In genomic region chr21:34222031-34222335, GRCh38 we compare ENCODE assay signal across 20 cellular contexts.
DNase-seq lines count a peak whose midpoint lies in the region; ATAC-seq, FAIRE-seq and TF ChIP-seq lines count a peak whose summit lies in the region.
"Had no signal": no experiment of that assay in that cellular context is flagged by ENCODE, and none has a peak within 500 bp of the region (broad histone marks: within the 10 kb centered on the region; RNA-seq: fewer than 3 reads in every experiment).

No MANE protein-coding gene starts in this region.

- H3K4me2 ChIP-seq in HepG2 (ENCODE audit: low read depth, low read length) (peak overlapping the region; percentile 70), osteoblast (ENCODE audit: insufficient read depth, low read length) (peak overlapping the region; percentile 46)

- in situ Hi-C loops in HepG2 (cut with HindIII; ENCODE audit: extremely low pct_ligation_motif_present, low pct_unique_long_range_greater_than_20kb), result no loop called here

- 17% methylated on average over 12 of the region's 14 CpGs for WGBS in HepG2 (ENCODE audit: low lambda C conversion rate)
- WGBS in right lobe of liver (ENCODE audit: insufficient coverage, low coverage, low lambda C conversion rate, missing lambda C conversion rate), result 77% methylated on average over 8 of the region's 14 CpGs

- TF ChIP-seq CTCF in HepG2 (CRISPR knock-in tag; IDR thresholded peaks at IDR 0.05) (no peak), right lobe of liver (IDR thresholded peaks at IDR 0.05) (no peak), coronary artery (IDR thresholded peaks at IDR 0.05) (no peak), osteoblast (IDR thresholded peaks at IDR 0.05; ENCODE audit: extremely low read depth, low read depth, low read length) (no peak), tibial artery (IDR thresholded peaks at IDR 0.05) (no peak)

- intact Hi-C loops in HepG2 (cut with micrococcal nuclease; ENCODE audit: unreplicated experiment) (no loop called here), right lobe of liver (cut with DNase I) (no loop called here), tibial artery (cut with DNase I; ENCODE audit: low total_unique reads) (no loop called here)

- H3K36me3 ChIP-seq in HepG2 (replicated peaks in 1 of 2; ENCODE audit: control insufficient read depth in 1 of 2, insufficient read depth in 2 of 2, low read length in 2 of 2), result no peaks in the 10 kb centered on the region
- H3K36me3 ChIP-seq in right lobe of liver, result no peaks in the 10 kb centered on the region
- no peaks in the 10 kb centered on the region for H3K36me3 ChIP-seq in osteoblast (ENCODE audit: insufficient read depth, low read length)
- H3K36me3 ChIP-seq in tibial artery, result no peaks in the 10 kb centered on the region

- FAIRE-seq in HepG2 (lab: Jason Lieb, UNC), result no peak
- FAIRE-seq: GM12878, HTR-8/SVneo had no signal

- H2AFZ ChIP-seq in HepG2 (ENCODE audit: low read length) (no peak overlapping the region), osteoblast (ENCODE audit: low read length) (peak overlapping the region; percentile 44)

- no peak overlapping the region for H3K9ac ChIP-seq in HepG2 (ENCODE audit: insufficient read depth, low read depth, low read length)

- H3K27me3 ChIP-seq in HepG2 (ENCODE audit: control insufficient read depth in 1 of 2, insufficient read depth in 2 of 2, low read length in 2 of 2) (peaks cover 4 to 25% of the 10 kb centered on the region in 2 experiments; a peak in 4 of 5 replicates), right lobe of liver (no peaks in the 10 kb centered on the region), osteoblast (ENCODE audit: insufficient read depth, low read length) (peaks cover 7% of the 10 kb centered on the region), tibial artery (no peaks in the 10 kb centered on the region)

- H4K20me1 ChIP-seq in HepG2 (ENCODE audit: insufficient read depth, low read length) (no peaks in the 10 kb centered on the region), osteoblast (ENCODE audit: insufficient read depth, low read length) (no peaks in the 10 kb centered on the region)

- H3K4me3 ChIP-seq in HepG2 (replicated peaks in 1 of 3; ENCODE audit: insufficient read depth in 1 of 3, low read depth in 2 of 3, low read length in 3 of 3) (peak overlapping the region in 1 of 3 experiments; percentile 10; a peak in 1 of 6 replicates), right lobe of liver (no peak overlapping the region), coronary artery (peak overlapping the region; percentile 22), osteoblast (ENCODE audit: insufficient read depth, low read length) (peak overlapping the region; percentile 27), tibial artery (no peak overlapping the region)
- H3K4me3 ChIP-seq: GM12878 had no signal

- BruUV-seq in HepG2 (replicated peaks; lab: Mats Ljungman, UMichigan), result no TSS peak

- H3K79me2 ChIP-seq in HepG2 (ENCODE audit: insufficient read depth, low read length) (no peaks in the 10 kb centered on the region), osteoblast (ENCODE audit: insufficient read depth, low read length) (no peaks in the 10 kb centered on the region)

- CTCF ChIA-PET in HepG2 (lab: Yijun Ruan, JAX; ENCODE audit: low intra/inter-chr PET ratio, low total read pairs), result no interaction called here

- H3K4me1 ChIP-seq in HepG2 (ENCODE audit: insufficient read depth, low read length) (peaks cover 26% of the 10 kb centered on the region), right lobe of liver (peaks cover 0 to 6% (median 0%) of the 10 kb centered on the region in 4 donors), osteoblast (ENCODE audit: insufficient read depth, low read length) (peaks cover 14% of the 10 kb centered on the region), tibial artery (peaks cover 0 to 39% (median 2%) of the 10 kb centered on the region in 4 donors)

- POLR2A ChIA-PET in HepG2 (lab: Yijun Ruan, JAX), result no interaction called here

- TF ChIP-seq POLR2A in HepG2 (IDR thresholded peaks at IDR 0.05; ENCODE audit: insufficient read depth in 1 of 2, low read depth in 2 of 2, low read length in 2 of 2) (no peak), right lobe of liver (IDR thresholded peaks at IDR 0.05) (no peak)

- TF ChIP-seq RAD21 in HepG2 (CRISPR knock-in tag; IDR thresholded peaks at IDR 0.05), result no peak

- H3K9me3 ChIP-seq in HepG2 (ENCODE audit: low read length), result no peaks in the 10 kb centered on the region
- no peaks in the 10 kb centered on the region for H3K9me3 ChIP-seq in right lobe of liver
- no peaks in the 10 kb centered on the region for H3K9me3 ChIP-seq in osteoblast (ENCODE audit: low read depth, low read length)
- H3K9me3 ChIP-seq in tibial artery, result no peaks in the 10 kb centered on the region

- TF ChIP-seq EP300 in HepG2 (IDR thresholded peaks at IDR 0.05; ENCODE audit: low read depth in 2 of 2, low read length in 2 of 2) (no peak), HepG2 (CRISPR knock-in tag; IDR thresholded peaks at IDR 0.05; ENCODE audit: borderline replicate concordance) (no peak)

- H3K27ac ChIP-seq in HepG2 (ENCODE audit: extremely low read length, insufficient read depth, low read length) (no peak overlapping the region), right lobe of liver (no peak overlapping the region), coronary artery (peak overlapping the region in 1 of 2 donors; percentile 85), osteoblast (ENCODE audit: low read depth, low read length) (no peak overlapping the region), tibial artery (peak overlapping the region in 1 of 2 donors; percentile 38)

- no peak for DNase-seq in HepG2 (ENCODE audit: low spot score)
- no peak for DNase-seq in right lobe of liver
- no peak for DNase-seq in coronary artery (ENCODE audit: low spot score)
- DNase-seq in osteoblast (ENCODE audit: insufficient read length, low spot score, missing footprints), result no peak
- DNase-seq in tibial artery, result no peak
- DNase-seq: 8988T; C1 segment of cervical spinal cord; CD4-positive, CD25-positive, alpha-beta regulatory T cell; CD8-positive, alpha-beta memory T cell; COR-L47; DMS 273 treated with DMSO at 0.1 percent for 48 hours; DMS53; DND-41; EL; HCEC 1CT had no signal

- no peak; the same call in 2 of the 3 replicates for ATAC-seq in HepG2
- ATAC-seq in right lobe of liver, result no peak
- ATAC-seq in HG03442 (IDR thresholded peaks at IDR 0.05; ENCODE audit: unreplicated experiment), result no peak
- ATAC-seq in GM19463 (IDR thresholded peaks at IDR 0.05; ENCODE audit: unreplicated experiment), result no peak
- ATAC-seq in esophagus mucosa, result no peak
- ATAC-seq: GM12878 had no signal

TF ChIP-seq in HepG2, 621 proteins besides CTCF, POLR2A, EP300 and RAD21:
- peak; percentile 93; the same call in 1 of the 2 replicates for TF ChIP-seq ZNF768 (CRISPR knock-in tag; IDR thresholded peaks at IDR 0.05)
- no peak for TF ChIP-seq HNF1B (CRISPR knock-in tag; IDR thresholded peaks at IDR 0.05)

Comparison
In these comparisons a context has a peak if more than half of its experiments do, and no peak if none do; other contexts are left out.
1. H3K4me3 ChIP-seq: peak in coronary artery (single experiment) and osteoblast (single experiment); none in right lobe of liver (0 of 3) and tibial artery (0 of 2).